In genomic region chr2:202910250-202910649, GRCh38 we compare ENCODE assay signal across 8 cellular contexts. TPM values are rescaled to one million over a fixed set of nuclear protein-coding genes. Genes with fewer than 3 reads are reported as not detected.
A peak's percentile ranks its signal among the peaks of the same experiment; 100 is the strongest.
DNase-seq lines count a peak whose midpoint lies in the region; ATAC-seq and TF ChIP-seq lines count a peak whose summit lies in the region.
"Not testable (repeated sequence)": the region's sequence is repeated elsewhere in the genome, so short reads cannot be mapped to it uniquely, and the experiment has no call there.

No MANE protein-coding gene starts in this region.

- CTCF ChIA-PET in CD4-positive, alpha-beta memory T cell (lab: Charles Lee; ENCODE audit: partially characterized antibody): interaction anchor here (2.1 kb wide), 1 partner anchor 328 kb away, joined by 7 read pairs; the partner anchor contains the start of gene CYP20A1
- CTCF ChIA-PET in SK-N-SH (lab: Yijun Ruan, JAX): not testable (repeated sequence)
- CTCF ChIA-PET in activated naive CD4-positive, alpha-beta T cell treated with anti-CD3 and anti-CD28 coated beads, Interleukin-2, amount 10 ng/mL, durations not matched to agents 7 days and 5 days (lab: Charles Lee): interaction anchor here (1.2 kb wide), 1 partner anchor 322 kb away, joined by 3 read pairs; no protein-coding TSS in a partner anchor

- H3K4me3 Mint-ChIP-seq in CD4-positive, alpha-beta memory T cell: peak overlapping the region in 7 of 8 donors; percentile 67 to 99 (median 97)
- peak overlapping the region; percentile 97 for H3K4me3 Mint-ChIP-seq in activated naive CD4-positive, alpha-beta T cell treated with anti-CD3 and anti-CD28 coated beads, Interleukin-2, amount 10 ng/mL, durations not matched to agents 7 days and 5 days
- H3K4me3 Mint-ChIP-seq in natural killer cell treated with Interleukin-12 subunit alpha and Interleukin-12 subunit beta and Interleukin-15 and Interleukin-18, amount 100 ng/mL, for 72 hours: peak overlapping the region; percentile 98
- H3K4me3 Mint-ChIP-seq in stimulated activated naive B cell treated with anti-CD40 and anti-IgM and Interleukin-4, amounts not matched to agents 10 μg/mL and 1 μg/mL and 100 μg/mL, for 72 hours: peak overlapping the region; percentile 91 to 98

- peaks cover 10 to 20% of the 10 kb centered on the region in 2 donors for H3K36me3 Mint-ChIP-seq in CD4-positive, alpha-beta memory T cell
- peaks cover 11% of the 10 kb centered on the region for H3K36me3 Mint-ChIP-seq in activated naive CD4-positive, alpha-beta T cell treated with anti-CD3 and anti-CD28 coated beads, Interleukin-2, amount 10 ng/mL, durations not matched to agents 7 days and 5 days
- H3K36me3 Mint-ChIP-seq in natural killer cell treated with Interleukin-12 subunit alpha and Interleukin-12 subunit beta and Interleukin-15 and Interleukin-18, amount 100 ng/mL, for 72 hours: peaks cover 10% of the 10 kb centered on the region
- peaks cover 10 to 19% of the 10 kb centered on the region in 2 donors for H3K36me3 Mint-ChIP-seq in stimulated activated naive B cell treated with anti-CD40 and anti-IgM and Interleukin-4, amounts not matched to agents 10 μg/mL and 1 μg/mL and 100 μg/mL, for 72 hours

- not testable (repeated sequence) for TF ChIP-seq CTCF in SK-N-SH (IDR thresholded peaks at IDR 0.05); dorsolateral prefrontal cortex (IDR thresholded peaks at IDR 0.05 in 54 of 56, conservative IDR thresholded peaks at IDR 0.05 in 2 of 56; ENCODE audit: low read depth in 1 of 56, partially characterized antibody in 56 of 56); hepatocyte (IDR thresholded peaks at IDR 0.05; ENCODE audit: poor library complexity)

- H3K4me1 ChIP-seq in CD4-positive, alpha-beta memory T cell (ENCODE audit: insufficient read depth, low read length): peaks cover 15% of the 10 kb centered on the region
- not testable (repeated sequence) for H3K4me1 ChIP-seq in HUES6 (ENCODE audit: control insufficient read depth, insufficient read depth, low read length); SK-N-SH (ENCODE audit: control insufficient read depth in 1 of 2, insufficient read depth in 2 of 2, low read depth in 1 of 2, low read length in 1 of 2)
- peaks cover 13% of the 10 kb centered on the region for H3K4me1 ChIP-seq in hepatocyte (ENCODE audit: insufficient read depth)

- not testable (repeated sequence) for TF ChIP-seq RAD21 in SK-N-SH (IDR thresholded peaks at IDR 0.05; ENCODE audit: low read length)

- not testable (repeated sequence) for H3K9me3 ChIP-seq in CD4-positive, alpha-beta memory T cell (ENCODE audit: control insufficient read depth in 1 of 2, low read length in 2 of 2); HUES6 (ENCODE audit: control insufficient read depth, insufficient read depth, low read depth, low read length); SK-N-SH; hepatocyte (ENCODE audit: low read depth)

- POLR2A ChIA-PET in CD4-positive, alpha-beta memory T cell (lab: Charles Lee; ENCODE audit: partially characterized antibody); SK-N-SH (lab: Yijun Ruan, JAX): not testable (repeated sequence)

- not testable (repeated sequence) for H3K9ac ChIP-seq in HUES6 (ENCODE audit: low read length); SK-N-SH

- DNase-seq in CD4-positive, alpha-beta memory T cell; SK-N-SH; activated naive CD4-positive, alpha-beta T cell treated with anti-CD3 and anti-CD28 coated beads, Interleukin-2, amount 10 ng/mL, durations not matched to agents 7 days and 5 days; dorsolateral prefrontal cortex; hepatocyte (ENCODE audit: low spot score); natural killer cell treated with Interleukin-12 subunit alpha and Interleukin-12 subunit beta and Interleukin-15 and Interleukin-18, amount 100 ng/mL, for 72 hours (ENCODE audit: low spot score); stimulated activated naive B cell treated with anti-CD40 and anti-IgM and Interleukin-4, amounts not matched to agents 10 μg/mL and 1 μg/mL and 100 μg/mL, for 72 hours: not testable (repeated sequence)

- H3K4me2 ChIP-seq in SK-N-SH: peak overlapping the region; percentile 79
- peak overlapping the region; percentile 78 for H3K4me2 ChIP-seq in hepatocyte

- 95% methylated on average over 5 of the region's 5 CpGs for WGBS in SK-N-SH (ENCODE audit: low lambda C conversion rate)
- 83% methylated on average over 5 of the region's 5 CpGs for WGBS in hepatocyte (ENCODE audit: low lambda C conversion rate, missing lambda C conversion rate)

- H3K27ac Mint-ChIP-seq in CD4-positive, alpha-beta memory T cell; activated naive CD4-positive, alpha-beta T cell treated with anti-CD3 and anti-CD28 coated beads, Interleukin-2, amount 10 ng/mL, durations not matched to agents 7 days and 5 days; natural killer cell treated with Interleukin-12 subunit alpha and Interleukin-12 subunit beta and Interleukin-15 and Interleukin-18, amount 100 ng/mL, for 72 hours; stimulated activated naive B cell treated with anti-CD40 and anti-IgM and Interleukin-4, amounts not matched to agents 10 μg/mL and 1 μg/mL and 100 μg/mL, for 72 hours: not testable (repeated sequence)

- not testable (repeated sequence) for H3K27me3 Mint-ChIP-seq in CD4-positive, alpha-beta memory T cell; activated naive CD4-positive, alpha-beta T cell treated with anti-CD3 and anti-CD28 coated beads, Interleukin-2, amount 10 ng/mL, durations not matched to agents 7 days and 5 days; natural killer cell treated with Interleukin-12 subunit alpha and Interleukin-12 subunit beta and Interleukin-15 and Interleukin-18, amount 100 ng/mL, for 72 hours; stimulated activated naive B cell treated with anti-CD40 and anti-IgM and Interleukin-4, amounts not matched to agents 10 μg/mL and 1 μg/mL and 100 μg/mL, for 72 hours

- not testable (repeated sequence) for H3K4me3 ChIP-seq in CD4-positive, alpha-beta memory T cell (ENCODE audit: low read length in 2 of 2)
- peak overlapping the region; percentile 93 for H3K4me3 ChIP-seq in HUES6 (ENCODE audit: low read depth, low read length)
- H3K4me3 ChIP-seq in SK-N-SH (ENCODE audit: low read depth in 2 of 2, low read length in 1 of 2): peak overlapping the region; percentile 22 to 93; a peak in 2 of 4 replicates
- H3K4me3 ChIP-seq in dorsolateral prefrontal cortex: peak overlapping the region in 50 of 59 donors; percentile 62 to 99 (median 82)
- peak overlapping the region; percentile 62 for H3K4me3 ChIP-seq in hepatocyte

- 0 out of 2 replicates have a peak overlapping the region, but pooled peaks have one; percentile 96 for H2AFZ ChIP-seq in SK-N-SH (ENCODE audit: low read depth)
- H2AFZ ChIP-seq in hepatocyte: not testable (repeated sequence)

- H3F3A ChIP-seq in SK-N-SH (replicated peaks; ENCODE audit: insufficient read depth): peaks cover 10% of the 10 kb centered on the region

- H3K79me2 ChIP-seq in SK-N-SH (ENCODE audit: insufficient read depth) (peaks cover 65% of the 10 kb centered on the region), hepatocyte (peaks cover 51% of the 10 kb centered on the region)

- not testable (repeated sequence) for ATAC-seq in natural killer cell treated with Interleukin-12 subunit alpha and Interleukin-12 subunit beta and Interleukin-15 and Interleukin-18, amount 100 ng/mL, for 72 hours; stimulated activated naive B cell treated with anti-CD40 and anti-IgM and Interleukin-4, amounts not matched to agents 10 μg/mL and 1 μg/mL and 100 μg/mL, for 72 hours (replicated peaks)

- not testable (repeated sequence) for TF ChIP-seq EP300 in SK-N-SH (IDR thresholded peaks at IDR 0.05; ENCODE audit: borderline replicate concordance in 1 of 2, low read depth in 1 of 2, low read length in 1 of 2)

- H3K4me1 Mint-ChIP-seq in CD4-positive, alpha-beta memory T cell: peaks cover 16 to 48% (median 32%) of the 10 kb centered on the region in 4 donors
- H3K4me1 Mint-ChIP-seq in activated naive CD4-positive, alpha-beta T cell treated with anti-CD3 and anti-CD28 coated beads, Interleukin-2, amount 10 ng/mL, durations not matched to agents 7 days and 5 days: peaks cover 32% of the 10 kb centered on the region
- peaks cover 15 to 25% of the 10 kb centered on the region in 2 donors for H3K4me1 Mint-ChIP-seq in natural killer cell treated with Interleukin-12 subunit alpha and Interleukin-12 subunit beta and Interleukin-15 and Interleukin-18, amount 100 ng/mL, for 72 hours (ENCODE audit: low read depth in 2 of 2)
- peaks cover 5 to 23% of the 10 kb centered on the region in 2 donors for H3K4me1 Mint-ChIP-seq in stimulated activated naive B cell treated with anti-CD40 and anti-IgM and Interleukin-4, amounts not matched to agents 10 μg/mL and 1 μg/mL and 100 μg/mL, for 72 hours

- not testable (repeated sequence) for H3K36me3 ChIP-seq in CD4-positive, alpha-beta memory T cell (ENCODE audit: insufficient read depth, low read length); hepatocyte (replicated peaks; ENCODE audit: insufficient read depth, low read depth)
- peaks cover 22% of the 10 kb centered on the region for H3K36me3 ChIP-seq in HUES6 (ENCODE audit: control insufficient read depth, insufficient read depth, low read length)
- peaks cover 10 to 15% of the 10 kb centered on the region in 2 experiments for H3K36me3 ChIP-seq in SK-N-SH (replicated peaks in 1 of 2; ENCODE audit: control insufficient read depth in 1 of 2, insufficient read depth in 2 of 2, low read length in 1 of 2)

- intact Hi-C loops in CD4-positive, alpha-beta memory T cell (cut with micrococcal nuclease): loop anchor here (5.0 kb wide), 1 partner anchor 1458 kb away; the partner anchor contains the start of genes STRADB and TRAK2
- intact Hi-C loops in dorsolateral prefrontal cortex (cut with DNase I): loop anchor here (2.0 to 5.0 kb wide), 3 partner anchors 39 to 327 kb away; partner anchors contain the start of genes NBEAL1 (in 2 of the 2), CYP20A1 (in 1 of the 2) and ICA1L (in 1 of the 2)

- not testable (repeated sequence) for H3K9me3 Mint-ChIP-seq in CD4-positive, alpha-beta memory T cell; activated naive CD4-positive, alpha-beta T cell treated with anti-CD3 and anti-CD28 coated beads, Interleukin-2, amount 10 ng/mL, durations not matched to agents 7 days and 5 days; natural killer cell treated with Interleukin-12 subunit alpha and Interleukin-12 subunit beta and Interleukin-15 and Interleukin-18, amount 100 ng/mL, for 72 hours; stimulated activated naive B cell treated with anti-CD40 and anti-IgM and Interleukin-4, amounts not matched to agents 10 μg/mL and 1 μg/mL and 100 μg/mL, for 72 hours

- not testable (repeated sequence) for H3K9me2 ChIP-seq in SK-N-SH; hepatocyte (replicated peaks; ENCODE audit: insufficient read depth)

- not testable (repeated sequence) for H3K27me3 ChIP-seq in CD4-positive, alpha-beta memory T cell (ENCODE audit: insufficient read depth, low read length); HUES6 (ENCODE audit: control insufficient read depth, insufficient read depth, low read length); SK-N-SH (ENCODE audit: insufficient read depth); dorsolateral prefrontal cortex; hepatocyte

- not testable (repeated sequence) for H4K20me1 ChIP-seq in SK-N-SH (ENCODE audit: insufficient read depth); hepatocyte (ENCODE audit: insufficient read depth, poor library complexity, severe bottlenecking)

- H3K27ac ChIP-seq in CD4-positive, alpha-beta memory T cell (ENCODE audit: low read depth, low read length); HUES6 (ENCODE audit: low read depth, low read length); SK-N-SH (ENCODE audit: low read depth in 2 of 2, low read length in 1 of 2); dorsolateral prefrontal cortex; hepatocyte: not testable (repeated sequence)

RNA-seq across cellular contexts. Expression of gene WDR12, which starts 1.2 kb away (rescaled TPM):
- total RNA-seq in CD4-positive, alpha-beta memory T cell: 10 to 100 TPM; 21.3 to 25.0 TPM
- polyA plus RNA-seq in CD4-positive, alpha-beta memory T cell: 10 to 100 TPM; 16.5 to 20.0 TPM
- polyA plus RNA-seq in SK-N-SH (2012; rRNA removed): 21.2 and 41.0 TPM in 2 replicates
- polyA plus RNA-seq in SK-N-SH (2012; cell fraction: cytosol; rRNA removed): 38.0 and 46.9 TPM in 2 replicates
- 18.8 and 49.4 TPM in 2 replicates for polyA plus RNA-seq in SK-N-SH (2012; cell fraction: nucleus; rRNA removed)
- 10 to 100 TPM; 14.0 to 55.6 (median 34.3) TPM for total RNA-seq in dorsolateral prefrontal cortex
- 23.2 and 29.4 TPM in 2 replicates for total RNA-seq in hepatocyte
- 48.5 and 52.0 TPM in 2 replicates for polyA plus RNA-seq in hepatocyte
- 10 to 100 TPM; 76.4 to 90.2 TPM for total RNA-seq in natural killer cell treated with Interleukin-12 subunit alpha and Interleukin-12 subunit beta and Interleukin-15 and Interleukin-18, amount 100 ng/mL, for 72 hours

RNA-seq across cellular contexts. Expression of gene CARF, which starts 1.8 kb away (rescaled TPM):
- total RNA-seq in CD4-positive, alpha-beta memory T cell: 10 to 100 TPM; 24.4 to 27.6 TPM
- polyA plus RNA-seq in CD4-positive, alpha-beta memory T cell: 1 to 10 TPM; 1.9 to 5.3 TPM
- polyA plus RNA-seq in SK-N-SH (2012; rRNA removed): 4.6 and 8.3 TPM in 2 replicates
- polyA plus RNA-seq in SK-N-SH (2012; cell fraction: cytosol; rRNA removed): 5.1 and 5.9 TPM in 2 replicates
- polyA plus RNA-seq in SK-N-SH (2012; cell fraction: nucleus; rRNA removed): 9.4 and 21.3 TPM in 2 replicates
- total RNA-seq in dorsolateral prefrontal cortex: 10 to 100 TPM; 12.4 to 36.7 (median 25.8) TPM
- 10.3 and 13.7 TPM in 2 replicates for total RNA-seq in hepatocyte
- polyA plus RNA-seq in hepatocyte: 4.4 and 5.1 TPM in 2 replicates
- 1 to 10 TPM; 3.4 to 4.7 TPM for total RNA-seq in natural killer cell treated with Interleukin-12 subunit alpha and Interleukin-12 subunit beta and Interleukin-15 and Interleukin-18, amount 100 ng/mL, for 72 hours

RNA-seq across cellular contexts. Expression of gene ICA1L, which starts 38.7 kb away (rescaled TPM):
- under 1 TPM; 0.50 to 0.58 TPM for total RNA-seq in CD4-positive, alpha-beta memory T cell
- polyA plus RNA-seq in CD4-positive, alpha-beta memory T cell: 1 to 10 TPM in 1 of 2 donors, under 1 TPM in 1; 0.45 to 1.8 TPM
- polyA plus RNA-seq in SK-N-SH (2012; rRNA removed) (3.7 and 5.9 TPM in 2 replicates), hepatocyte (5.1 and 7.3 TPM in 2 replicates)
- 3.9 and 4.1 TPM in 2 replicates for polyA plus RNA-seq in SK-N-SH (2012; cell fraction: cytosol; rRNA removed)
- 11.5 and 20.8 TPM in 2 replicates for polyA plus RNA-seq in SK-N-SH (2012; cell fraction: nucleus; rRNA removed)
- total RNA-seq in dorsolateral prefrontal cortex (10 to 100 TPM; 42.6 to 99.5 (median 71.5) TPM), hepatocyte (8.2 and 9.0 TPM in 2 replicates)
- 1 to 10 TPM; 5.2 to 9.7 TPM for total RNA-seq in natural killer cell treated with Interleukin-12 subunit alpha and Interleukin-12 subunit beta and Interleukin-15 and Interleukin-18, amount 100 ng/mL, for 72 hours
